ENCODE assay signal across 24 cellular contexts in the genomic region with DNA sequence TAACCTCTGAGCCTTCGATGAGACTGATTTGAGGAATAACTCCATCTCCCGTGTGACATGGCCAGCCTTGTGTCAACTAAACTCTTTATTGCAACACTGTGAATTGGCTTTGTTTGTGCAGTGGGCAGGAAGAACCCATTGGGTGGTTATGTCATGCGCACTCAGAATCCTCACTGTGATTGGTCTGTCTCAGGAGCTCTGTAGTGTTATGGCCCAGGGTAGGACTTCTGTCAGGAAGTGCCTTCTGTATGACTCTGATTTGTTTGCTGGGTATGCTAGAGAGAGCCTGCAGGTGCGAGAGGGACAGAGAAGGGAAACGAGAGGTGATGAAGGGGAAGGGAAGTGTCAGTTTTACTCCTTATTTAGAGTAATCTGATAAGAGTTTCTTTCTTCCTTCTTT.
DNase-seq lines count a peak whose midpoint lies in the region; ATAC-seq and TF ChIP-seq lines count a peak whose summit lies in the region.
"Had no signal": no experiment of that assay in that cellular context is flagged by ENCODE, and none has a peak within 500 bp of the region (broad histone marks: within the 10 kb centered on the region; RNA-seq: fewer than 3 reads in every experiment).

No MANE protein-coding gene starts in this region.

- H3K36me3 Mint-ChIP-seq in GM23338 (ENCODE audit: low read depth) (no peaks in the 10 kb centered on the region), Caco-2 (ENCODE audit: insufficient read depth, unreplicated experiment) (no peaks in the 10 kb centered on the region)
- H3K36me3 Mint-ChIP-seq in naive thymus-derived CD4-positive, alpha-beta T cell, result peaks cover 0 to 3% (median 0%) of the 10 kb centered on the region in 5 donors
- H3K36me3 Mint-ChIP-seq: CD8-positive, alpha-beta T cell; T-cell had no signal

- peaks cover 4% of the 10 kb centered on the region for H3K27me3 Mint-ChIP-seq in GM23338 (ENCODE audit: insufficient read depth, low read depth, poor library complexity)
- H3K27me3 Mint-ChIP-seq in naive thymus-derived CD4-positive, alpha-beta T cell, result peaks cover 0 to 42% (median 24%) of the 10 kb centered on the region in 5 donors
- H3K27me3 Mint-ChIP-seq in Caco-2 (ENCODE audit: insufficient read depth, unreplicated experiment), result peaks cover 19% of the 10 kb centered on the region

- DNase-seq in DMS53 (lab: John Stamatoyannopoulos, UW) (peak; percentile 71), GM23338 (ENCODE audit: low spot score) (no peak), right cardiac atrium (no peak), Caco-2 (no peak), foreskin melanocyte (no peak)
- DNase-seq in naive thymus-derived CD4-positive, alpha-beta T cell, result no peak
- DNase-seq: ACHN; Calu3; CD8-positive, alpha-beta T cell; DMS153; EL; GF-D8; H9; HFFc6; KBM-7; NCI-H1694; NCI-H2081; NCI-H2171 treated with DMSO at 0.1 percent for 48 hours; NCI-H524 treated with DMSO at 0.1 percent for 48 hours; Peyer's patch; T-cell had no signal

- H3K79me2 ChIP-seq in GM23338 (replicated peaks; ENCODE audit: insufficient read depth) (no peaks in the 10 kb centered on the region), OCI-LY3 (ENCODE audit: low read length) (no peaks in the 10 kb centered on the region)

- H3K4me1 Mint-ChIP-seq in GM23338, result peaks cover 19% of the 10 kb centered on the region
- peaks cover 0 to 7% (median 5%) of the 10 kb centered on the region in 7 donors for H3K4me1 Mint-ChIP-seq in naive thymus-derived CD4-positive, alpha-beta T cell
- peaks cover 6% of the 10 kb centered on the region for H3K4me1 Mint-ChIP-seq in Caco-2 (ENCODE audit: low read depth, unreplicated experiment)

- POLR2A ChIA-PET in naive thymus-derived CD4-positive, alpha-beta T cell (lab: Charles Lee), result no interaction called here
- POLR2A ChIA-PET in Caco-2 (lab: Charles Lee), result no interaction called here

- H3K9ac ChIP-seq in OCI-LY3 (ENCODE audit: low read length), result no peak overlapping the region
- H3K9ac ChIP-seq: BLaER1 treated with 17β-estradiol and CSF1 and Interleukin-3, amounts not matched to agents 10 nM and 100 nM had no signal

- no peaks in the 10 kb centered on the region for H3K9me3 ChIP-seq in OCI-LY3 (ENCODE audit: insufficient read depth, low read length)
- no peaks in the 10 kb centered on the region for H3K9me3 ChIP-seq in naive thymus-derived CD4-positive, alpha-beta T cell (ENCODE audit: control insufficient read depth in 2 of 3, low read length in 3 of 3)
- H3K9me3 ChIP-seq in right cardiac atrium (ENCODE audit: control insufficient read depth, low read length), result no peaks in the 10 kb centered on the region
- H3K9me3 ChIP-seq in Caco-2, result no peaks in the 10 kb centered on the region
- H3K9me3 ChIP-seq: BLaER1 treated with 17β-estradiol and CSF1 and Interleukin-3, amounts not matched to agents 10 nM and 100 nM; Peyer's patch had no signal

- no TSS peak for BruUV-seq in Caco-2 (replicated peaks; lab: Mats Ljungman, UMichigan)

- H3K27ac ChIP-seq in GM23338 (ENCODE audit: low read depth), result no peak overlapping the region
- 0 out of 2 replicates have a peak overlapping the region, but pooled peaks have one; percentile 4 for H3K27ac ChIP-seq in OCI-LY3 (ENCODE audit: low read length)
- H3K27ac ChIP-seq in naive thymus-derived CD4-positive, alpha-beta T cell (ENCODE audit: low read depth, low read length), result no peak overlapping the region
- no peak overlapping the region for H3K27ac ChIP-seq in right cardiac atrium (ENCODE audit: low read length)
- H3K27ac ChIP-seq: BLaER1 treated with 17β-estradiol and CSF1 and Interleukin-3, amounts not matched to agents 10 nM and 100 nM; Peyer's patch had no signal

- H3K4me2 ChIP-seq in GM23338 (no peak overlapping the region), OCI-LY3 (ENCODE audit: low read length) (peak overlapping the region; percentile 27; the same call in 1 of the 2 replicates)

- TF ChIP-seq CTCF in GM23338 (conservative IDR thresholded peaks at IDR 0.05; ENCODE audit: low read depth in 2 of 2) (no peak), OCI-LY3 (IDR thresholded peaks at IDR 0.05; ENCODE audit: low read depth, low read length) (no peak), Caco-2 (IDR thresholded peaks at IDR 0.05; ENCODE audit: insufficient read depth in 1 of 2, low read depth in 1 of 2, low read length in 1 of 2, severe bottlenecking in 1 of 2, unreplicated experiment in 1 of 2) (no peak)

- no peaks in the 10 kb centered on the region for H3K9me2 ChIP-seq in GM23338 (ENCODE audit: insufficient read depth)

- no peaks in the 10 kb centered on the region for H3K27me3 ChIP-seq in GM23338 (ENCODE audit: insufficient read depth)
- H3K27me3 ChIP-seq in OCI-LY3 (ENCODE audit: low read depth, low read length), result peaks cover 5% of the 10 kb centered on the region; the same call in 1 of the 2 replicates
- H3K27me3 ChIP-seq in naive thymus-derived CD4-positive, alpha-beta T cell (ENCODE audit: control insufficient read depth in 2 of 2, insufficient read depth in 2 of 2, low read length in 2 of 2), result peaks cover 0 to 5% of the 10 kb centered on the region in 2 donors
- no peaks in the 10 kb centered on the region for H3K27me3 ChIP-seq in right cardiac atrium (ENCODE audit: control insufficient read depth, insufficient read depth)
- H3K27me3 ChIP-seq in Caco-2 (replicated peaks; ENCODE audit: control insufficient read depth, insufficient read depth, low read length), result no peaks in the 10 kb centered on the region
- H3K27me3 ChIP-seq: BLaER1 treated with 17β-estradiol and CSF1 and Interleukin-3, amounts not matched to agents 10 nM and 100 nM; Peyer's patch had no signal

- H3K4me1 ChIP-seq in GM23338 (ENCODE audit: insufficient read depth), result peaks cover 3% of the 10 kb centered on the region; the same call in 1 of the 2 replicates
- peaks cover 17% of the 10 kb centered on the region for H3K4me1 ChIP-seq in OCI-LY3 (ENCODE audit: low read length)
- H3K4me1 ChIP-seq in naive thymus-derived CD4-positive, alpha-beta T cell (ENCODE audit: control insufficient read depth in 2 of 2, insufficient read depth in 2 of 2, low read length in 2 of 2), result no peaks in the 10 kb centered on the region
- H3K4me1 ChIP-seq in right cardiac atrium (ENCODE audit: control insufficient read depth, insufficient read depth, low read length), result no peaks in the 10 kb centered on the region
- H3K4me1 ChIP-seq in Caco-2, result peaks cover 5% of the 10 kb centered on the region
- H3K4me1 ChIP-seq: Peyer's patch had no signal

- 69% methylated on average over 5 of the region's 5 CpGs for WGBS in right cardiac atrium

- H3K36me3 ChIP-seq in GM23338 (ENCODE audit: insufficient read depth) (no peaks in the 10 kb centered on the region), OCI-LY3 (replicated peaks; ENCODE audit: low read depth, low read length) (no peaks in the 10 kb centered on the region), Caco-2 (ENCODE audit: control insufficient read depth, insufficient read depth, low read length) (no peaks in the 10 kb centered on the region)
- H3K36me3 ChIP-seq in naive thymus-derived CD4-positive, alpha-beta T cell (ENCODE audit: control insufficient read depth in 2 of 3, insufficient read depth in 3 of 3, low read length in 3 of 3), result no peaks in the 10 kb centered on the region
- H3K36me3 ChIP-seq: BLaER1 treated with 17β-estradiol and CSF1 and Interleukin-3, amounts not matched to agents 10 nM and 100 nM; Peyer's patch had no signal

- no peak overlapping the region for H3K27ac Mint-ChIP-seq in GM23338
- H3K27ac Mint-ChIP-seq in naive thymus-derived CD4-positive, alpha-beta T cell, result peak overlapping the region in 1 of 9 donors; percentile 18
- no peak overlapping the region for H3K27ac Mint-ChIP-seq in Caco-2 (ENCODE audit: unreplicated experiment)
- H3K27ac Mint-ChIP-seq: CD8-positive, alpha-beta T cell; H9; HFFc6; T-cell had no signal

- H3F3A ChIP-seq in GM23338 (replicated peaks; ENCODE audit: low read depth), result no peaks in the 10 kb centered on the region

- H4K20me1 ChIP-seq in GM23338 (replicated peaks; ENCODE audit: insufficient read depth), result no peaks in the 10 kb centered on the region
- no peaks in the 10 kb centered on the region for H4K20me1 ChIP-seq in OCI-LY3 (ENCODE audit: insufficient read depth, low read length)
- H4K20me1 ChIP-seq: BLaER1 treated with 17β-estradiol and CSF1 and Interleukin-3, amounts not matched to agents 10 nM and 100 nM had no signal

- H2AFZ ChIP-seq in GM23338 (0 out of 2 replicates have a peak overlapping the region, but pooled peaks have one; percentile 60), OCI-LY3 (ENCODE audit: low read depth, low read length) (no peak overlapping the region; the same call in 1 of the 2 replicates)

- intact Hi-C loops in naive thymus-derived CD4-positive, alpha-beta T cell (cut with micrococcal nuclease), result no loop called here
- intact Hi-C loops in right cardiac atrium (cut with DNase I) (loop anchor here in 2 of 4 donors (10.0 kb wide), 1 partner anchor 235 kb away; no protein-coding TSS in a partner anchor), Caco-2 (cut with micrococcal nuclease; ENCODE audit: unreplicated experiment) (no loop called here)

- H3K9me3 Mint-ChIP-seq in GM23338 (no peaks in the 10 kb centered on the region), Caco-2 (ENCODE audit: unreplicated experiment) (no peaks in the 10 kb centered on the region)
- H3K9me3 Mint-ChIP-seq in naive thymus-derived CD4-positive, alpha-beta T cell, result no peaks in the 10 kb centered on the region
- H3K9me3 Mint-ChIP-seq: CD8-positive, alpha-beta T cell; H9; HFFc6; T-cell had no signal

- no peak for ATAC-seq in GM23338
- ATAC-seq in naive thymus-derived CD4-positive, alpha-beta T cell, result peak; percentile 31
- ATAC-seq in right cardiac atrium, result no peak
- ATAC-seq: CD8-positive, alpha-beta T cell; HepG2; T-cell had no signal

- CTCF ChIA-PET in naive thymus-derived CD4-positive, alpha-beta T cell (lab: Charles Lee), result interaction anchor here (0.6 to 1.0 kb wide), 3 partner anchors 239 to 273 kb away, joined by 3 read pairs; no protein-coding TSS in a partner anchor
- CTCF ChIA-PET in Caco-2 (lab: Charles Lee), result no interaction called here

- H3K4me3 ChIP-seq in GM23338, result no peak overlapping the region
- no peak overlapping the region for H3K4me3 ChIP-seq in OCI-LY3 (ENCODE audit: low read length)
- H3K4me3 ChIP-seq in naive thymus-derived CD4-positive, alpha-beta T cell (ENCODE audit: low read length), result no peak overlapping the region
- H3K4me3 ChIP-seq in right cardiac atrium (ENCODE audit: low read length), result no peak overlapping the region
- no peak overlapping the region for H3K4me3 ChIP-seq in Caco-2 (ENCODE audit: low read depth, low read length)
- H3K4me3 ChIP-seq: BLaER1 treated with 17β-estradiol and CSF1 and Interleukin-3, amounts not matched to agents 10 nM and 100 nM; Peyer's patch had no signal

- H3K4me3 Mint-ChIP-seq in GM23338 (no peak overlapping the region), Caco-2 (ENCODE audit: unreplicated experiment) (no peak overlapping the region)
- H3K4me3 Mint-ChIP-seq in naive thymus-derived CD4-positive, alpha-beta T cell, result no peak overlapping the region
- H3K4me3 Mint-ChIP-seq: CD8-positive, alpha-beta T cell; H9; HFFc6; T-cell had no signal
